Comparison of ENCODE assay signal across 12 cellular contexts in the genomic region with DNA sequence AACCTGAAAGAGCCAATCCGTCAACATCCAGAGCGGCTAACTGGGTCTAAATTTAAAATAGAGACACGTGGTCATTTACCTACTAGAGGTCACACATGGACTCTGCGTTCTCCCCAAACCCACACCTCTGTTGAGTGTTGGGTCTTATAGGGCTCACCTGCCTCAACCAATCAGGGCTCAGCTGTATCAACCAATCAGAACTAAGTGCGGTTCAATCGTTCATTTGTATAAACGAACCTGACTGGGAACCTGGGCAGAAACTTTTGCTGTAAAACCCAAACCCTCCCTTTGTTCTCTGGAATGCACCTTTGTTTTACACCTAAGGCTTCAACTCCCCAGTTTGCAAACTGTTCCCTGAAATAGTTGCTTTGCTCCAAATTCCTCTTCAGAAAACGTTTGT. TPM values are rescaled to one million over a fixed set of nuclear protein-coding genes. Genes with fewer than 3 reads are reported as not detected.
DNase-seq lines count a peak whose midpoint lies in the region; ATAC-seq and TF ChIP-seq lines count a peak whose summit lies in the region.
"Had no signal": no experiment of that assay in that cellular context is flagged by ENCODE, and none has a peak within 500 bp of the region (broad histone marks: within the 10 kb centered on the region; RNA-seq: fewer than 3 reads in every experiment).

No MANE protein-coding gene starts in this region.

- POLR2A ChIA-PET in CD4-positive, alpha-beta T cell (lab: Charles Lee) = no interaction called here
- POLR2A ChIA-PET in activated CD4-positive, alpha-beta memory T cell treated with anti-CD3 and anti-CD28 coated beads for 36 hours (lab: Charles Lee) = no interaction called here

- H3K4me1 Mint-ChIP-seq in CD4-positive, alpha-beta T cell (ENCODE audit: low read depth) = peaks cover 9% of the 10 kb centered on the region
- peaks cover 8% of the 10 kb centered on the region for H3K4me1 Mint-ChIP-seq in activated CD4-positive, alpha-beta memory T cell treated with anti-CD3 and anti-CD28 coated beads for 36 hours (ENCODE audit: low read depth)
- H3K4me1 Mint-ChIP-seq in naive B cell = peaks cover 0 to 13% (median 12%) of the 10 kb centered on the region in 3 donors

- CTCF ChIA-PET in CD4-positive, alpha-beta T cell (lab: Charles Lee) = interaction anchor here (0.7 kb wide), 1 partner anchor 25 kb away, joined by 3 read pairs; no protein-coding TSS in a partner anchor
- CTCF ChIA-PET in activated CD4-positive, alpha-beta memory T cell treated with anti-CD3 and anti-CD28 coated beads for 36 hours (lab: Charles Lee) = no interaction called here

- H3K4me3 Mint-ChIP-seq in CD4-positive, alpha-beta T cell = peak overlapping the region; percentile 93
- H3K4me3 Mint-ChIP-seq in activated CD4-positive, alpha-beta memory T cell treated with anti-CD3 and anti-CD28 coated beads for 36 hours = peak overlapping the region; percentile 83
- H3K4me3 Mint-ChIP-seq in naive B cell = peak overlapping the region in 6 of 8 donors; percentile 79 to 95 (median 91)

- ATAC-seq in CD4-positive, alpha-beta T cell (ENCODE audit: poor library complexity) = no peak
- ATAC-seq in naive B cell (ENCODE audit: low read depth in 2 of 2) (no peak), HG03095 (IDR thresholded peaks at IDR 0.05; ENCODE audit: unreplicated experiment) (no peak), HG03097 (IDR thresholded peaks at IDR 0.05; ENCODE audit: low FRiP score, unreplicated experiment) (no peak)

- no peaks in the 10 kb centered on the region for H3K27me3 ChIP-seq in CD4-positive, alpha-beta T cell (ENCODE audit: control insufficient read depth, insufficient read depth, low read length)
- H3K27me3 ChIP-seq: adrenal gland, left lung, pancreas had no signal

- no peak for TF ChIP-seq CTCF in CD4-positive, alpha-beta T cell (IDR thresholded peaks at IDR 0.05)
- TF ChIP-seq CTCF in GM12865 (IDR thresholded peaks at IDR 0.05; ENCODE audit: insufficient read depth, low read depth, low read length, missing control alignments) = no peak

- no peaks in the 10 kb centered on the region for H3K36me3 Mint-ChIP-seq in CD4-positive, alpha-beta T cell (ENCODE audit: low read depth)
- H3K36me3 Mint-ChIP-seq in activated CD4-positive, alpha-beta memory T cell treated with anti-CD3 and anti-CD28 coated beads for 36 hours = no peaks in the 10 kb centered on the region
- no peaks in the 10 kb centered on the region for H3K36me3 Mint-ChIP-seq in naive B cell
- H3K36me3 Mint-ChIP-seq: stimulated activated naive B cell treated with anti-CD40 and anti-IgM and Interleukin-4, amounts not matched to agents 10 μg/mL and 1 μg/mL and 100 μg/mL, for 72 hours had no signal

- H3K9me3 ChIP-seq in CD4-positive, alpha-beta T cell (ENCODE audit: control insufficient read depth, low read length) = no peaks in the 10 kb centered on the region
- H3K9me3 ChIP-seq: adrenal gland, left lung, pancreas had no signal

- H3K27ac ChIP-seq in CD4-positive, alpha-beta T cell (ENCODE audit: low read depth, low read length) = no peak overlapping the region
- H3K27ac ChIP-seq: pancreas had no signal

- intact Hi-C loops in CD4-positive, alpha-beta T cell (cut with DNase I, micrococcal nuclease) = loop anchor here in 1 of 2 experiments (10.0 kb wide), 1 partner anchor 294 kb away; no protein-coding TSS in a partner anchor
- intact Hi-C loops in activated CD4-positive, alpha-beta memory T cell treated with anti-CD3 and anti-CD28 coated beads for 36 hours (cut with micrococcal nuclease) = no loop called here

- H3K9me3 Mint-ChIP-seq in CD4-positive, alpha-beta T cell = no peaks in the 10 kb centered on the region
- no peaks in the 10 kb centered on the region for H3K9me3 Mint-ChIP-seq in activated CD4-positive, alpha-beta memory T cell treated with anti-CD3 and anti-CD28 coated beads for 36 hours
- peaks cover 0 to 8% (median 0%) of the 10 kb centered on the region in 7 donors for H3K9me3 Mint-ChIP-seq in naive B cell

- no peak overlapping the region for H3K4me3 ChIP-seq in GM12865 (ENCODE audit: low read depth, low read length)

- H3K27ac Mint-ChIP-seq in CD4-positive, alpha-beta T cell = no peak overlapping the region
- H3K27ac Mint-ChIP-seq in activated CD4-positive, alpha-beta memory T cell treated with anti-CD3 and anti-CD28 coated beads for 36 hours = no peak overlapping the region
- H3K27ac Mint-ChIP-seq in naive B cell = no peak overlapping the region

- DNase-seq in CD4-positive, alpha-beta T cell = no peak
- DNase-seq in GM12865 (ENCODE audit: low read depth) (peak; percentile 4), naive B cell (no peak), NCI-H1436 treated with DMSO at 0.1 percent for 48 hours (lab: John Stamatoyannopoulos, UW) (no peak)
- DNase-seq in activated CD4-positive, alpha-beta memory T cell treated with anti-CD3 and anti-CD28 coated beads for 36 hours = no peak
- DNase-seq: adrenal gland; left lung; pancreas; SIG-M5; stimulated activated naive B cell treated with anti-CD40 and anti-IgM and Interleukin-4, amounts not matched to agents 10 μg/mL and 1 μg/mL and 100 μg/mL, for 72 hours had no signal

- peaks cover 10% of the 10 kb centered on the region for H3K27me3 Mint-ChIP-seq in CD4-positive, alpha-beta T cell
- H3K27me3 Mint-ChIP-seq in activated CD4-positive, alpha-beta memory T cell treated with anti-CD3 and anti-CD28 coated beads for 36 hours = peaks cover 6% of the 10 kb centered on the region
- peaks cover 0 to 26% (median 18%) of the 10 kb centered on the region in 3 donors for H3K27me3 Mint-ChIP-seq in naive B cell

RNA-seq across cellular contexts. Expression of gene DNAAF4, which starts 8.9 kb away (rescaled TPM):
- under 1 TPM in 1 of 2 experiments, not detected in 1; 0.16 TPM for total RNA-seq in CD4-positive, alpha-beta T cell
- under 1 TPM; 0.57 to 0.94 TPM for total RNA-seq in activated CD4-positive, alpha-beta memory T cell treated with anti-CD3 and anti-CD28 coated beads for 36 hours
- 1 to 10 TPM in 1 of 6 donors, under 1 TPM in 1, not detected in 4; 0.19 to 1.2 TPM for polyA plus RNA-seq in naive B cell (ENCODE audit: low read depth in 6 of 6)
